1 cellular context compared by ENCODE assay signal in the genomic region with DNA sequence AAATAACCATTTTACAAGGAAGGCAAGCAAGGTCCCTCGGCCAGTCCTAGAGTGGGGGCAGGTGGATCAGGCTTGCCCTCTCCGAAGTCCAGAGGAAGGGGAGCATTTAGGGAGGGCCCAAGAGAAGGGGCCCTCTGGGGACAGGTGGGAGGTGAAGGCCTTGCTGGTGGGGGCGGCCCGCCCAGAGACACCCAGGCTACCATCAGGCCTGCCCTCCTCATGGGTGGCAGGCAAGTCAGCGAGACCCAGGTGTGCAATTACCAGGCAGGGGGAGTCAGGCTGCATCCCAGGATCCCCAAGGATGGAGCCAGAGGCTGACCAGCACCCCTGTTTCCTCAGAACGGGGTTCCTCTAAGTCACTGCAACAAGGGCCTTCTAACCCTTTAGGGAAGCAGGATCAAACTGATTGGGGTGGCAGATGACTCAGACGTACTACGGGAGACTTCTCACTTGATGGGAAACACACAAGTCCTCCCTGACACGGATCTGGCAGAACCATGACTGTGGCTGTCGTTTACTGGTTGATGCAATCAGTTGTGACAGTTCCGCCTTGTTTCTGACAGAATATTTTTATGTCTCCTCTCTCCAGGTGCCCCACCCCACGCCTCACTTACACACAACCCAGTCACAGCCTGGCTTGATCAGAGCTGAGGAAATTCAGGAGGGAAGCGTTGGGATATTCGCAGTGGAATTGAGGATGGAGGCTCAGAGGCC.
TF ChIP-seq lines count a peak whose summit lies in the region.

No MANE protein-coding gene starts in this region.

TF ChIP-seq in K562, 482 proteins besides CTCF, POLR2A, EP300 and RAD21 (continued from another document and continues in another):
- TF ChIP-seq, protein P1, sequence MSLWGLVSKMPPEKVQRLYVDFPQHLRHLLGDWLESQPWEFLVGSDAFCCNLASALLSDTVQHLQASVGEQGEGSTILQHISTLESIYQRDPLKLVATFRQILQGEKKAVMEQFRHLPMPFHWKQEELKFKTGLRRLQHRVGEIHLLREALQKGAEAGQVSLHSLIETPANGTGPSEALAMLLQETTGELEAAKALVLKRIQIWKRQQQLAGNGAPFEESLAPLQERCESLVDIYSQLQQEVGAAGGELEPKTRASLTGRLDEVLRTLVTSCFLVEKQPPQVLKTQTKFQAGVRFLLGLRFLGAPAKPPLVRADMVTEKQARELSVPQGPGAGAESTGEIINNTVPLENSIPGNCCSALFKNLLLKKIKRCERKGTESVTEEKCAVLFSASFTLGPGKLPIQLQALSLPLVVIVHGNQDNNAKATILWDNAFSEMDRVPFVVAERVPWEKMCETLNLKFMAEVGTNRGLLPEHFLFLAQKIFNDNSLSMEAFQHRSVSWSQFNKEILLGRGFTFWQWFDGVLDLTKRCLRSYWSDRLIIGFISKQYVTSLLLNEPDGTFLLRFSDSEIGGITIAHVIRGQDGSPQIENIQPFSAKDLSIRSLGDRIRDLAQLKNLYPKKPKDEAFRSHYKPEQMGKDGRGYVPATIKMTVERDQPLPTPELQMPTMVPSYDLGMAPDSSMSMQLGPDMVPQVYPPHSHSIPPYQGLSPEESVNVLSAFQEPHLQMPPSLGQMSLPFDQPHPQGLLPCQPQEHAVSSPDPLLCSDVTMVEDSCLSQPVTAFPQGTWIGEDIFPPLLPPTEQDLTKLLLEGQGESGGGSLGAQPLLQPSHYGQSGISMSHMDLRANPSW (CRISPR knock-in tag; IDR thresholded peaks at IDR 0.05), result no peak
- TF ChIP-seq POLR2AphosphoS2 (IDR thresholded peaks at IDR 0.05; ENCODE audit: low read length), result no peak
- TF ChIP-seq, protein P2, sequence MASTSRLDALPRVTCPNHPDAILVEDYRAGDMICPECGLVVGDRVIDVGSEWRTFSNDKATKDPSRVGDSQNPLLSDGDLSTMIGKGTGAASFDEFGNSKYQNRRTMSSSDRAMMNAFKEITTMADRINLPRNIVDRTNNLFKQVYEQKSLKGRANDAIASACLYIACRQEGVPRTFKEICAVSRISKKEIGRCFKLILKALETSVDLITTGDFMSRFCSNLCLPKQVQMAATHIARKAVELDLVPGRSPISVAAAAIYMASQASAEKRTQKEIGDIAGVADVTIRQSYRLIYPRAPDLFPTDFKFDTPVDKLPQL (IDR thresholded peaks at IDR 0.05; ENCODE audit: extremely low read depth, insufficient read length), result no peak
- peak; percentile 78 for TF ChIP-seq MEIS2 (IDR thresholded peaks at IDR 0.05; ENCODE audit: partially characterized antibody)
- TF ChIP-seq SP2 (IDR thresholded peaks at IDR 0.05; ENCODE audit: extremely low read depth, low read depth, low read length, poor library complexity, severe bottlenecking), result no peak
- TF ChIP-seq, protein P3, sequence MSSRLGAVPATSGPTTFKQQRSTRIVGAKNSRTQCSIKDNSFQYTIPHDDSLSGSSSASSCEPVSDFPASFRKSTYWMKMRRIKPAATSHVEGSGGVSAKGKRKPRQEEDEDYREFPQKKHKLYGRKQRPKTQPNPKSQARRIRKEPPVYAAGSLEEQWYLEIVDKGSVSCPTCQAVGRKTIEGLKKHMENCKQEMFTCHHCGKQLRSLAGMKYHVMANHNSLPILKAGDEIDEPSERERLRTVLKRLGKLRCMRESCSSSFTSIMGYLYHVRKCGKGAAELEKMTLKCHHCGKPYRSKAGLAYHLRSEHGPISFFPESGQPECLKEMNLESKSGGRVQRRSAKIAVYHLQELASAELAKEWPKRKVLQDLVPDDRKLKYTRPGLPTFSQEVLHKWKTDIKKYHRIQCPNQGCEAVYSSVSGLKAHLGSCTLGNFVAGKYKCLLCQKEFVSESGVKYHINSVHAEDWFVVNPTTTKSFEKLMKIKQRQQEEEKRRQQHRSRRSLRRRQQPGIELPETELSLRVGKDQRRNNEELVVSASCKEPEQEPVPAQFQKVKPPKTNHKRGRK (tag; IDR thresholded peaks at IDR 0.05), result no peak
- TF ChIP-seq MYC (IDR thresholded peaks at IDR 0.05; ENCODE audit: low read depth, low read length), result 0 out of 2 replicates have a peak, but pooled peaks have one; percentile 44
- no peak for TF ChIP-seq MYC (CRISPR knock-in tag; IDR thresholded peaks at IDR 0.05; ENCODE audit: borderline replicate concordance, low read depth)
- no peak for TF ChIP-seq YY1 (IDR thresholded peaks at IDR 0.05; ENCODE audit: borderline replicate concordance in 1 of 3, control insufficient read depth in 1 of 3, extremely low read depth in 1 of 3, insufficient read depth in 3 of 3, insufficient read length in 1 of 3, insufficient replicate concordance in 2 of 3, low read depth in 1 of 3, low read length in 2 of 3)
- TF ChIP-seq, protein P4, sequence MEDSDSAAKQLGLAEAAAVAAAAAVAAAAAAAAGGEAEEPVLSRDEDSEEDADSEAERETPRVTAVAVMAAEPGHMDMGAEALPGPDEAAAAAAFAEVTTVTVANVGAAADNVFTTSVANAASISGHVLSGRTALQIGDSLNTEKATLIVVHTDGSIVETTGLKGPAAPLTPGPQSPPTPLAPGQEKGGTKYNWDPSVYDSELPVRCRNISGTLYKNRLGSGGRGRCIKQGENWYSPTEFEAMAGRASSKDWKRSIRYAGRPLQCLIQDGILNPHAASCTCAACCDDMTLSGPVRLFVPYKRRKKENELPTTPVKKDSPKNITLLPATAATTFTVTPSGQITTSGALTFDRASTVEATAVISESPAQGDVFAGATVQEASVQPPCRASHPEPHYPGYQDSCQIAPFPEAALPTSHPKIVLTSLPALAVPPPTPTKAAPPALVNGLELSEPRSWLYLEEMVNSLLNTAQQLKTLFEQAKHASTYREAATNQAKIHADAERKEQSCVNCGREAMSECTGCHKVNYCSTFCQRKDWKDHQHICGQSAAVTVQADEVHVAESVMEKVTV (CRISPR knock-in tag; IDR thresholded peaks at IDR 0.05), result no peak
- no peak for TF ChIP-seq SETDB1 (IDR thresholded peaks at IDR 0.05; ENCODE audit: low read length)
- TF ChIP-seq PTTG1 (tag; IDR thresholded peaks at IDR 0.05; ENCODE audit: low read depth), result no peak
- TF ChIP-seq NR4A1 (CRISPR knock-in tag; IDR thresholded peaks at IDR 0.05), result no peak
- no peak for TF ChIP-seq NR4A1 (tag; IDR thresholded peaks at IDR 0.05)
- peak in 1 of 2 experiments; percentile 33; a peak in 1 of 4 replicates for TF ChIP-seq FOXK2 (conservative IDR thresholded peaks at IDR 0.05 in 1 of 2, IDR thresholded peaks at IDR 0.05 in 1 of 2; ENCODE audit: low read depth in 2 of 2)
- TF ChIP-seq FOXJ3 (CRISPR knock-in tag; IDR thresholded peaks at IDR 0.05), result no peak
- no peak for TF ChIP-seq GABPA (tag; conservative IDR thresholded peaks at IDR 0.05; ENCODE audit: low read depth)
- TF ChIP-seq, protein P5, sequence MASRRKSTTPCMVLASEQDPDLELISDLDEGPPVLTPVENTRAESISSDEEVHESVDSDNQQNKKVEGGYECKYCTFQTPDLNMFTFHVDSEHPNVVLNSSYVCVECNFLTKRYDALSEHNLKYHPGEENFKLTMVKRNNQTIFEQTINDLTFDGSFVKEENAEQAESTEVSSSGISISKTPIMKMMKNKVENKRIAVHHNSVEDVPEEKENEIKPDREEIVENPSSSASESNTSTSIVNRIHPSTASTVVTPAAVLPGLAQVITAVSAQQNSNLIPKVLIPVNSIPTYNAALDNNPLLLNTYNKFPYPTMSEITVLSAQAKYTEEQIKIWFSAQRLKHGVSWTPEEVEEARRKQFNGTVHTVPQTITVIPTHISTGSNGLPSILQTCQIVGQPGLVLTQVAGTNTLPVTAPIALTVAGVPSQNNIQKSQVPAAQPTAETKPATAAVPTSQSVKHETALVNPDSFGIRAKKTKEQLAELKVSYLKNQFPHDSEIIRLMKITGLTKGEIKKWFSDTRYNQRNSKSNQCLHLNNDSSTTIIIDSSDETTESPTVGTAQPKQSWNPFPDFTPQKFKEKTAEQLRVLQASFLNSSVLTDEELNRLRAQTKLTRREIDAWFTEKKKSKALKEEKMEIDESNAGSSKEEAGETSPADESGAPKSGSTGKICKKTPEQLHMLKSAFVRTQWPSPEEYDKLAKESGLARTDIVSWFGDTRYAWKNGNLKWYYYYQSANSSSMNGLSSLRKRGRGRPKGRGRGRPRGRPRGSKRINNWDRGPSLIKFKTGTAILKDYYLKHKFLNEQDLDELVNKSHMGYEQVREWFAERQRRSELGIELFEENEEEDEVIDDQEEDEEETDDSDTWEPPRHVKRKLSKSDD (conservative IDR thresholded peaks at IDR 0.05; ENCODE audit: low read length), result no peak
- no peak for TF ChIP-seq ZBTB7A (IDR thresholded peaks at IDR 0.05; ENCODE audit: borderline replicate concordance, control insufficient read depth, low read depth, low read length)
- peak; percentile 87 for TF ChIP-seq JUND (IDR thresholded peaks at IDR 0.05; ENCODE audit: borderline replicate concordance, low read depth, low read length)
- peak; percentile 78; the same call in 2 of the 3 replicates for TF ChIP-seq JUND (tag; IDR thresholded peaks at IDR 0.05; ENCODE audit: borderline replicate concordance, low read depth, low read length)
- TF ChIP-seq, protein P6, sequence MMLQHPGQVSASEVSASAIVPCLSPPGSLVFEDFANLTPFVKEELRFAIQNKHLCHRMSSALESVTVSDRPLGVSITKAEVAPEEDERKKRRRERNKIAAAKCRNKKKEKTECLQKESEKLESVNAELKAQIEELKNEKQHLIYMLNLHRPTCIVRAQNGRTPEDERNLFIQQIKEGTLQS (IDR thresholded peaks at IDR 0.05), result peak; percentile 87
- TF ChIP-seq, protein P6 (CRISPR knock-in tag; conservative IDR thresholded peaks at IDR 0.05), result no peak
- no peak for TF ChIP-seq KAT8 (IDR thresholded peaks at IDR 0.05; ENCODE audit: low read depth)
- no peak for TF ChIP-seq CXXC5 (CRISPR knock-in tag; IDR thresholded peaks at IDR 0.05)
- no peak for TF ChIP-seq MTF1 (CRISPR knock-in tag; IDR thresholded peaks at IDR 0.05; ENCODE audit: borderline replicate concordance)
- TF ChIP-seq, protein P7, sequence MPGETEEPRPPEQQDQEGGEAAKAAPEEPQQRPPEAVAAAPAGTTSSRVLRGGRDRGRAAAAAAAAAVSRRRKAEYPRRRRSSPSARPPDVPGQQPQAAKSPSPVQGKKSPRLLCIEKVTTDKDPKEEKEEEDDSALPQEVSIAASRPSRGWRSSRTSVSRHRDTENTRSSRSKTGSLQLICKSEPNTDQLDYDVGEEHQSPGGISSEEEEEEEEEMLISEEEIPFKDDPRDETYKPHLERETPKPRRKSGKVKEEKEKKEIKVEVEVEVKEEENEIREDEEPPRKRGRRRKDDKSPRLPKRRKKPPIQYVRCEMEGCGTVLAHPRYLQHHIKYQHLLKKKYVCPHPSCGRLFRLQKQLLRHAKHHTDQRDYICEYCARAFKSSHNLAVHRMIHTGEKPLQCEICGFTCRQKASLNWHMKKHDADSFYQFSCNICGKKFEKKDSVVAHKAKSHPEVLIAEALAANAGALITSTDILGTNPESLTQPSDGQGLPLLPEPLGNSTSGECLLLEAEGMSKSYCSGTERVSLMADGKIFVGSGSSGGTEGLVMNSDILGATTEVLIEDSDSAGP (CRISPR knock-in tag; IDR thresholded peaks at IDR 0.05), result no peak
- TF ChIP-seq ASH1L (IDR thresholded peaks at IDR 0.05; ENCODE audit: borderline replicate concordance, low read depth, partially characterized antibody), result no peak
- TF ChIP-seq SP1 (CRISPR knock-in tag; IDR thresholded peaks at IDR 0.05), result no peak
- TF ChIP-seq ZNF12 (CRISPR knock-in tag; IDR thresholded peaks at IDR 0.05), result no peak
- TF ChIP-seq ZNF133 (CRISPR knock-in tag; IDR thresholded peaks at IDR 0.05), result no peak
- no peak for TF ChIP-seq HNRNPL (IDR thresholded peaks at IDR 0.05; ENCODE audit: low read depth, low read length)
- no peak for TF ChIP-seq ZNF3 (CRISPR knock-in tag; IDR thresholded peaks at IDR 0.05)
- no peak for TF ChIP-seq SMARCC2 (IDR thresholded peaks at IDR 0.05; ENCODE audit: low read depth)
- TF ChIP-seq BRD9 (IDR thresholded peaks at IDR 0.05; ENCODE audit: low read depth, partially characterized antibody), result no peak
- no peak for TF ChIP-seq ESRRA (IDR thresholded peaks at IDR 0.05; ENCODE audit: borderline replicate concordance, low read depth)
- no peak for TF ChIP-seq MTA2 (IDR thresholded peaks at IDR 0.05; ENCODE audit: low read depth)
- no peak for TF ChIP-seq E2F3 (CRISPR knock-in tag; IDR thresholded peaks at IDR 0.05)
- TF ChIP-seq DNMT1 (IDR thresholded peaks at IDR 0.05), result no peak
- TF ChIP-seq CBFB (CRISPR knock-in tag; IDR thresholded peaks at IDR 0.05), result no peak
- no peak for TF ChIP-seq CBFA2T2 (conservative IDR thresholded peaks at IDR 0.05)
- TF ChIP-seq, protein P8, sequence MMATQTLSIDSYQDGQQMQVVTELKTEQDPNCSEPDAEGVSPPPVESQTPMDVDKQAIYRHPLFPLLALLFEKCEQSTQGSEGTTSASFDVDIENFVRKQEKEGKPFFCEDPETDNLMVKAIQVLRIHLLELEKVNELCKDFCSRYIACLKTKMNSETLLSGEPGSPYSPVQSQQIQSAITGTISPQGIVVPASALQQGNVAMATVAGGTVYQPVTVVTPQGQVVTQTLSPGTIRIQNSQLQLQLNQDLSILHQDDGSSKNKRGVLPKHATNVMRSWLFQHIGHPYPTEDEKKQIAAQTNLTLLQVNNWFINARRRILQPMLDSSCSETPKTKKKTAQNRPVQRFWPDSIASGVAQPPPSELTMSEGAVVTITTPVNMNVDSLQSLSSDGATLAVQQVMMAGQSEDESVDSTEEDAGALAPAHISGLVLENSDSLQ (IDR thresholded peaks at IDR 0.05), result peak; percentile 78
- no peak for TF ChIP-seq SREBF1 (IDR thresholded peaks at IDR 0.05; ENCODE audit: borderline replicate concordance, low read depth, low read length)
- no peak for TF ChIP-seq MAFG (tag; conservative IDR thresholded peaks at IDR 0.05)
- TF ChIP-seq, protein P9, sequence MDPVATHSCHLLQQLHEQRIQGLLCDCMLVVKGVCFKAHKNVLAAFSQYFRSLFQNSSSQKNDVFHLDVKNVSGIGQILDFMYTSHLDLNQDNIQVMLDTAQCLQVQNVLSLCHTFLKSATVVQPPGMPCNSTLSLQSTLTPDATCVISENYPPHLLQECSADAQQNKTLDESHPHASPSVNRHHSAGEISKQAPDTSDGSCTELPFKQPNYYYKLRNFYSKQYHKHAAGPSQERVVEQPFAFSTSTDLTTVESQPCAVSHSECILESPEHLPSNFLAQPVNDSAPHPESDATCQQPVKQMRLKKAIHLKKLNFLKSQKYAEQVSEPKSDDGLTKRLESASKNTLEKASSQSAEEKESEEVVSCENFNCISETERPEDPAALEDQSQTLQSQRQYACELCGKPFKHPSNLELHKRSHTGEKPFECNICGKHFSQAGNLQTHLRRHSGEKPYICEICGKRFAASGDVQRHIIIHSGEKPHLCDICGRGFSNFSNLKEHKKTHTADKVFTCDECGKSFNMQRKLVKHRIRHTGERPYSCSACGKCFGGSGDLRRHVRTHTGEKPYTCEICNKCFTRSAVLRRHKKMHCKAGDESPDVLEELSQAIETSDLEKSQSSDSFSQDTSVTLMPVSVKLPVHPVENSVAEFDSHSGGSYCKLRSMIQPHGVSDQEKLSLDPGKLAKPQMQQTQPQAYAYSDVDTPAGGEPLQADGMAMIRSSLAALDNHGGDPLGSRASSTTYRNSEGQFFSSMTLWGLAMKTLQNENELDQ (CRISPR knock-in tag; IDR thresholded peaks at IDR 0.05; ENCODE audit: borderline replicate concordance), result no peak
